ENCODE assay signal across 8 cellular contexts in the genomic region with DNA sequence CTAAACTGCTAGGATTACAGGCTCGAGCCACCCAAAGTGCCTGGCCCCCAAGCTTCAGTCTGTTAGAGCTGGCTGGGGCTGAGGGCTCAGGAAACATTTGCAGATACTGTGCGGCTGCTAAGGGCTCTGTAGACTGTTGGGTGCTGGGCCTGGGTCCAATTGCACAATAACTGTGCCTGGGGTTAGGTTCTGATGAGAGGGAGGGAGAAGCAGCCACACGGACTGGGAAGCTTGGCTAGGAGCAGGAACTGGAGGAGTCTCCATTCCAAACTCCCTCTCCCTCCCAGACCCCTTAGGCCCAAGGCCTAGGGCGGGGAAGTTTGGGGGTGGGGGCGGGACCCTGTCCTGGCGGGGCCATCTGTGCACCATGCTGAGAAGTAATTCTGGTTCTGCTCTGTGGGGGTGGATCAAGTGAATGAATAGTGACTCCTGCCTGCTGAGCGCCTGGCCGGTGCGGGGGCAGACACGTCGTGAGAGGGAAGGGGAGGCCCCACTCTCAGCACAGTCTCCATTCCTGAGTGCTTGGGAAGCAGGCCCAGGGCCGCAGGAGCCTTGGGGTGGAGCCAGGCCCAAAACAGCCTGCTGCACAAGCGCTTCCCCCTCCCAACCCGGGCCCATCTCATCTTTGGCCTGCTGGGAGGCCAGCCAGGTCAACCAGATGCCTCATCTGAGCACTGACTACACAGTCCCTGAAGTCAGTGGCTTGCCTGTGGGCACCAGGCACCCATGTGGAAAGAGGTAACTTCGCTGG. TPM values are rescaled to one million over a fixed set of nuclear protein-coding genes. Genes with fewer than 3 reads are reported as not detected.
DNase-seq lines count a peak whose midpoint lies in the region; ATAC-seq, FAIRE-seq and TF ChIP-seq lines count a peak whose summit lies in the region.

No MANE protein-coding gene starts in this region.

- H3K4me3 ChIP-seq in IMR-90 (ENCODE audit: insufficient read depth, low read depth, low read length) (no peak overlapping the region), keratinocyte (ENCODE audit: control insufficient read depth in 2 of 3, extremely low read depth in 1 of 3, insufficient read depth in 2 of 3, low read depth in 1 of 3, low read length in 3 of 3) (peak overlapping the region in 1 of 3 experiments; percentile 69)

- H3K36me3 ChIP-seq in IMR-90 (ENCODE audit: control insufficient read depth, insufficient read depth, low read length) (no peaks in the 10 kb centered on the region), keratinocyte (ENCODE audit: control insufficient read depth in 2 of 2, extremely low read depth in 1 of 2, insufficient read depth in 2 of 2, low read length in 2 of 2) (no peaks in the 10 kb centered on the region)

- no peak overlapping the region for H2BK15ac ChIP-seq in IMR-90 (ENCODE audit: low read depth, low read length)

- H3K4me2 ChIP-seq in IMR-90 (ENCODE audit: low read depth, low read length) (peak overlapping the region; percentile 58; the same call in 1 of the 2 replicates), keratinocyte (ENCODE audit: control insufficient read depth, extremely low read depth, insufficient read depth, low read depth, low read length) (peak overlapping the region; percentile 87)

- H2AFZ ChIP-seq in IMR-90 (replicated peaks; ENCODE audit: low read length, poor library complexity) (peak overlapping the region; percentile 70), keratinocyte (ENCODE audit: control insufficient read depth, low read length) (no peak overlapping the region)

- H3K9me3 Mint-ChIP-seq in stimulated activated naive CD8-positive, alpha-beta T cell treated with anti-CD3 and anti-CD28 coated beads, Interleukin-15, amount 100 ng/mL, for 72 hours = peaks cover 5 to 7% of the 10 kb centered on the region in 2 donors

- H4K8ac ChIP-seq in IMR-90 (ENCODE audit: low read depth in 2 of 2, low read length in 2 of 2) = peak overlapping the region in 1 of 2 experiments; percentile 34; a peak in 2 of 4 replicates

- peaks cover 6% of the 10 kb centered on the region; the same call in 1 of the 2 replicates for H3K27me3 ChIP-seq in IMR-90 (ENCODE audit: control insufficient read depth, insufficient read depth, low read length)
- peaks cover 16% of the 10 kb centered on the region for H3K27me3 ChIP-seq in keratinocyte (ENCODE audit: control insufficient read depth, extremely low read depth, insufficient read depth, low read length)

- peak overlapping the region; percentile 27; the same call in 1 of the 2 replicates for H2BK20ac ChIP-seq in IMR-90 (ENCODE audit: low read depth, low read length)

- TF ChIP-seq POLR2A in IMR-90 (IDR thresholded peaks at IDR 0.05; ENCODE audit: low read depth, low read length) = no peak

- H2BK5ac ChIP-seq in IMR-90 (ENCODE audit: low read depth, low read length, poor library complexity, severe bottlenecking) = peak overlapping the region; percentile 9

- BruUV-seq in IMR-90 (replicated peaks; lab: Mats Ljungman, UMichigan) = no TSS peak

- H3K79me1 ChIP-seq in IMR-90 (ENCODE audit: low read depth in 1 of 2, low read length in 2 of 2) = no peaks in the 10 kb centered on the region

- dilution Hi-C loops in IMR-90 (cut with HindIII; ENCODE audit: low sequenced_read_pairs, unreplicated experiment) (no loop called here), keratinocyte (cut with MboI; ENCODE audit: extremely low pct_ligation_motif_present, low sequenced_read_pairs) (no loop called here)

- no peak for TF ChIP-seq CTCF in IMR-90 (conservative IDR thresholded peaks at IDR 0.05; ENCODE audit: low read depth, low read length)
- no peak for TF ChIP-seq CTCF in keratinocyte (optimal IDR thresholded peaks at IDR 0.05 in 1 of 3, IDR thresholded peaks at IDR 0.05 in 1 of 3, conservative IDR thresholded peaks at IDR 0.05 in 1 of 3; ENCODE audit: extremely low read depth in 1 of 3, insufficient read depth in 2 of 3, low read length in 3 of 3)

- DNase-seq in AG08395 (ENCODE audit: low spot score) = peak; percentile 95
- DNase-seq in IMR-90 = peak; percentile 94
- DNase-seq in brain pericyte (ENCODE audit: low read depth, low spot score) = peak; percentile 79
- DNase-seq in keratinocyte (ENCODE audit: low read depth, low spot score) = no peak
- DNase-seq in stimulated activated naive CD8-positive, alpha-beta T cell treated with anti-CD3 and anti-CD28 coated beads, Interleukin-15, amount 100 ng/mL, for 72 hours = no peak
- DNase-seq in NCI-H748 (lab: John Stamatoyannopoulos, UW; ENCODE audit: unreplicated experiment) = no peak
- DNase-seq in NCI-H146 (lab: John Stamatoyannopoulos, UW) = no peak

- H2BK120ac ChIP-seq in IMR-90 (ENCODE audit: low read depth, low read length) = peak overlapping the region; percentile 87

- H3K9me3 ChIP-seq in IMR-90 (ENCODE audit: control insufficient read depth, insufficient read depth, low read length) (no peaks in the 10 kb centered on the region; the same call in 1 of the 2 replicates), keratinocyte (ENCODE audit: control insufficient read depth, low read depth, low read length) (no peaks in the 10 kb centered on the region)

- H3K79me2 ChIP-seq in keratinocyte (ENCODE audit: control insufficient read depth, insufficient read depth, low read length) = no peaks in the 10 kb centered on the region

- H2AK5ac ChIP-seq in IMR-90 (ENCODE audit: low read depth, low read length) = no peak overlapping the region

- peak overlapping the region; percentile 83; the same call in 1 of the 2 replicates for H4K5ac ChIP-seq in IMR-90 (ENCODE audit: low read depth, low read length)

- FAIRE-seq in keratinocyte (lab: Jason Lieb, UNC) = no peak

- peak overlapping the region; percentile 62 for H4K91ac ChIP-seq in IMR-90 (ENCODE audit: insufficient read depth, low read depth, low read length)

- peaks cover 42% of the 10 kb centered on the region for H3K4me1 Mint-ChIP-seq in stimulated activated naive CD8-positive, alpha-beta T cell treated with anti-CD3 and anti-CD28 coated beads, Interleukin-15, amount 100 ng/mL, for 72 hours

- H3K9ac ChIP-seq in IMR-90 (ENCODE audit: low read depth, low read length) (peak overlapping the region; percentile 41; the same call in 1 of the 2 replicates), keratinocyte (ENCODE audit: control insufficient read depth, extremely low read depth, insufficient read depth, low read length) (peak overlapping the region; percentile 33)

- no peak for TF ChIP-seq RAD21 in IMR-90 (IDR thresholded peaks at IDR 0.05; ENCODE audit: low read length)

- H3K4me3 Mint-ChIP-seq in stimulated activated naive CD8-positive, alpha-beta T cell treated with anti-CD3 and anti-CD28 coated beads, Interleukin-15, amount 100 ng/mL, for 72 hours = peak overlapping the region; percentile 75 to 76

- H3K27ac ChIP-seq in IMR-90 (ENCODE audit: insufficient read depth, low read length) = peak overlapping the region; percentile 81
- H3K27ac ChIP-seq in keratinocyte (ENCODE audit: control insufficient read depth, insufficient read depth, low read length) = peak overlapping the region; percentile 14

- intact Hi-C loops in IMR-90 (cut with micrococcal nuclease) = loop anchor here (2.0 kb wide), 1 partner anchor 339 kb away; no protein-coding TSS in a partner anchor

- peaks cover 15% of the 10 kb centered on the region for H3K9me1 ChIP-seq in IMR-90 (ENCODE audit: insufficient read depth, low read length)
- H3K9me1 ChIP-seq in keratinocyte (ENCODE audit: control insufficient read depth, extremely low read depth, insufficient read depth, low read length) = no peaks in the 10 kb centered on the region

- no peak overlapping the region for H3K23ac ChIP-seq in IMR-90 (ENCODE audit: low read depth, low read length)

- no peak overlapping the region for H3K56ac ChIP-seq in IMR-90 (ENCODE audit: extremely low read depth, insufficient read depth, low read length)

- ATAC-seq in IMR-90 (ENCODE audit: low read depth) = peak; percentile 73
- ATAC-seq in stimulated activated naive CD8-positive, alpha-beta T cell treated with anti-CD3 and anti-CD28 coated beads, Interleukin-15, amount 100 ng/mL, for 72 hours = no peak
- no peak for ATAC-seq in GM18858 (IDR thresholded peaks at IDR 0.05; ENCODE audit: unreplicated experiment)

- H2AK9ac ChIP-seq in IMR-90 (replicated peaks; ENCODE audit: low read depth, low read length, poor library complexity) = peak overlapping the region; percentile 75

- H3K18ac ChIP-seq in IMR-90 (ENCODE audit: low read depth, low read length) = peak overlapping the region; percentile 55; the same call in 1 of the 2 replicates

- H3K4ac ChIP-seq in IMR-90 (ENCODE audit: low read depth, low read length) = peak overlapping the region; percentile 83

- H3K14ac ChIP-seq in IMR-90 (replicated peaks; ENCODE audit: low read depth, low read length) = peak overlapping the region; percentile 3; the same call in 1 of the 2 replicates

- POLR2A ChIA-PET in IMR-90 (lab: Charles Lee; ENCODE audit: unreplicated experiment) = no interaction called here

- CTCF ChIA-PET in IMR-90 (lab: Yijun Ruan, JAX) = no interaction called here

- WGBS in IMR-90 (ENCODE audit: extremely low coverage in 2 of 2, insufficient read length in 1 of 2), 2 experiments = 25% methylated on average over 3 of the region's 15 CpGs; no CpG with 5 or more reads in 1 of the 2 experiments

- H4K20me1 ChIP-seq in IMR-90 (ENCODE audit: insufficient read depth, low read length) = no peaks in the 10 kb centered on the region
- H4K20me1 ChIP-seq in keratinocyte (ENCODE audit: control insufficient read depth, extremely low read depth, insufficient read depth, low read length) = no peaks in the 10 kb centered on the region

- H3K27me3 Mint-ChIP-seq in stimulated activated naive CD8-positive, alpha-beta T cell treated with anti-CD3 and anti-CD28 coated beads, Interleukin-15, amount 100 ng/mL, for 72 hours = peaks cover 70% of the 10 kb centered on the region

- peak overlapping the region; percentile 14 to 81 for H3K27ac Mint-ChIP-seq in stimulated activated naive CD8-positive, alpha-beta T cell treated with anti-CD3 and anti-CD28 coated beads, Interleukin-15, amount 100 ng/mL, for 72 hours

- in situ Hi-C loops in IMR-90 (cut with MboI; ENCODE audit: low sequenced_read_pairs) = no loop called here

- H3K4me1 ChIP-seq in IMR-90 (ENCODE audit: control insufficient read depth, insufficient read depth, low read length) = peaks cover 36% of the 10 kb centered on the region
- H3K4me1 ChIP-seq in keratinocyte (ENCODE audit: control insufficient read depth, extremely low read depth, insufficient read depth, low read length) = peaks cover 41% of the 10 kb centered on the region

RNA-seq across cellular contexts. Expression of gene ASS1, which starts 1.5 kb away (rescaled TPM):
- 31.1 and 39.6 TPM in 2 replicates for total RNA-seq in IMR-90 (2012; rRNA removed)
- 39.7 and 41.9 TPM in 2 replicates for polyA plus RNA-seq in IMR-90 (2012; rRNA removed)
- 48.3 and 61.6 TPM in 2 replicates for polyA plus RNA-seq in IMR-90 (2012; cell fraction: cytosol; rRNA removed)
- polyA plus RNA-seq in IMR-90 (2012; cell fraction: nucleus; rRNA removed; ENCODE audit: low replicate concordance) = 23.9 and 27.2 TPM in 2 replicates
- 23.7 to 165 TPM (median 52.4 TPM) in 3 replicates for polyA plus RNA-seq in keratinocyte
- polyA plus RNA-seq in keratinocyte (2011; ENCODE audit: low read depth) = 71.7 TPM
- 132 and 143 TPM in 2 replicates for polyA plus RNA-seq in keratinocyte (2011; cell fraction: cytosol; rRNA removed)
- 63.8 and 83.2 TPM in 2 replicates for polyA plus RNA-seq in keratinocyte (2011; cell fraction: nucleus; rRNA removed)
- 20.0 and 238 TPM in 2 replicates for polyA plus RNA-seq in keratinocyte (2012; ENCODE audit: low replicate concordance)
- 14.8 to 109 TPM (median 33.0 TPM) in 3 replicates for polyA minus RNA-seq in keratinocyte
- polyA minus RNA-seq in keratinocyte (2011; cell fraction: cytosol; rRNA and poly(A)+ RNA removed) = 79.4 TPM
- polyA minus RNA-seq in keratinocyte (2011; cell fraction: nucleus; rRNA and poly(A)+ RNA removed) = 21.1 and 26.4 TPM in 2 replicates

Comparison
In these comparisons a context has a peak if more than half of its experiments do, and no peak if none do; other contexts are left out.
1. DNase-seq: peak in AG08395 (single experiment), IMR-90 (single experiment) and brain pericyte (single experiment); none in keratinocyte (single experiment), stimulated activated naive CD8-positive, alpha-beta T cell treated with anti-CD3 and anti-CD28 coated beads, Interleukin-15, amount 100 ng/mL, for 72 hours (0 of 2), NCI-H748 (single experiment) and NCI-H146 (single experiment).